Comparison of ENCODE assay signal across 8 cellular contexts in genomic region chr1:226223157-226223785, GRCh38. TPM values are rescaled to one million over a fixed set of nuclear protein-coding genes. Genes with fewer than 3 reads are reported as not detected.
DNase-seq lines count a peak whose midpoint lies in the region; ATAC-seq, FAIRE-seq and TF ChIP-seq lines count a peak whose summit lies in the region.

Gene MIXL1, plus strand, starts transcription at chr1:226223664. Its CDS starts 18 bp downstream, at chr1:226223682.

- in situ Hi-C loops in HepG2 (cut with HindIII; ENCODE audit: extremely low pct_ligation_motif_present, low pct_unique_long_range_greater_than_20kb), result no loop called here

- H3K4me3 ChIP-seq in AG10803 (ENCODE audit: low read length) (peak within 1 kb of the TSS; percentile 50), adipocyte (ENCODE audit: low read length) (peak within 1 kb of the TSS; percentile 66), HepG2 (replicated peaks in 1 of 3; ENCODE audit: insufficient read depth in 1 of 3, low read depth in 2 of 3, low read length in 3 of 3) (peak within 1 kb of the TSS; percentile 87 to 90 (median 90)), urinary bladder (ENCODE audit: low read depth, low read length) (peak within 1 kb of the TSS; percentile 55)

- H3K36me3 ChIP-seq in adipocyte (ENCODE audit: control insufficient read depth, insufficient read depth, low read length, severe bottlenecking), result no peaks in the 10 kb centered on the region
- peaks cover 0 to 2% of the 10 kb centered on the region in 2 experiments; a peak in 1 of 5 replicates for H3K36me3 ChIP-seq in HepG2 (replicated peaks in 1 of 2; ENCODE audit: control insufficient read depth in 1 of 2, insufficient read depth in 2 of 2, low read length in 2 of 2)
- no peaks in the 10 kb centered on the region for H3K36me3 ChIP-seq in urinary bladder (ENCODE audit: insufficient read depth)

- H3K27me3 ChIP-seq in adipocyte (replicated peaks; ENCODE audit: control insufficient read depth, insufficient read depth, low read length) (peaks cover 21% of the 10 kb centered on the region), HepG2 (ENCODE audit: control insufficient read depth in 1 of 2, insufficient read depth in 2 of 2, low read length in 2 of 2) (no peaks in the 10 kb centered on the region; a peak in 1 of 5 replicates)

- no TSS peak for BruUV-seq in HepG2 (replicated peaks; lab: Mats Ljungman, UMichigan)

- peak; percentile 38 for ATAC-seq in GM18867 (IDR thresholded peaks at IDR 0.05; ENCODE audit: unreplicated experiment)
- ATAC-seq in HG03097 (IDR thresholded peaks at IDR 0.05; ENCODE audit: low FRiP score, unreplicated experiment), result peak; percentile 16
- ATAC-seq in HepG2, result peak; percentile 96

- no peak for TF ChIP-seq RAD21 in HepG2 (CRISPR knock-in tag; IDR thresholded peaks at IDR 0.05)

- H3K9ac ChIP-seq in adipocyte (ENCODE audit: low read length), result no peak within 1 kb of the TSS
- H3K9ac ChIP-seq in HepG2 (ENCODE audit: insufficient read depth, low read depth, low read length), result peak within 1 kb of the TSS; percentile 74

- no peaks in the 10 kb centered on the region for H3K9me3 ChIP-seq in adipocyte (ENCODE audit: control insufficient read depth, low read length)
- no peaks in the 10 kb centered on the region for H3K9me3 ChIP-seq in HepG2 (ENCODE audit: low read length)

- H3K4me2 ChIP-seq in HepG2 (ENCODE audit: low read depth, low read length), result peak within 1 kb of the TSS; percentile 88

- CTCF ChIA-PET in HepG2 (lab: Yijun Ruan, JAX; ENCODE audit: low intra/inter-chr PET ratio, low total read pairs), result no interaction called here

- no peaks in the 10 kb centered on the region for H3K79me2 ChIP-seq in HepG2 (ENCODE audit: insufficient read depth, low read length)

- DNase-seq in AG10803 (ENCODE audit: low read depth), result no peak
- DNase-seq in adipocyte (ENCODE audit: low read depth), result peak; percentile 31
- DNase-seq in HepG2 (ENCODE audit: low spot score), result peak; percentile 89
- no peak for DNase-seq in hypothalamus (lab: John Stamatoyannopoulos, UW)
- DNase-seq in HUDEP-2 (lab: John Stamatoyannopoulos, UW; ENCODE audit: unreplicated experiment in 76 of 76), result no peak

- H3K4me1 ChIP-seq in adipocyte (ENCODE audit: control insufficient read depth, insufficient read depth, low read length) (no peaks in the 10 kb centered on the region), HepG2 (ENCODE audit: insufficient read depth, low read length) (peaks cover 66% of the 10 kb centered on the region), urinary bladder (ENCODE audit: insufficient read depth) (no peaks in the 10 kb centered on the region)

- no peak within 1 kb of the TSS for H2AFZ ChIP-seq in HepG2 (ENCODE audit: low read length)

- no CpG with 5 or more reads among the region's 62 CpGs for WGBS in HepG2 (ENCODE audit: low lambda C conversion rate)
- 5% methylated on average over 62 of the region's 62 CpGs for WGBS in urinary bladder

- TF ChIP-seq EP300 in HepG2 (IDR thresholded peaks at IDR 0.05; ENCODE audit: low read depth in 2 of 2, low read length in 2 of 2), result peak; percentile 30 to 55; a peak in 1 of 4 replicates
- TF ChIP-seq EP300 in HepG2 (CRISPR knock-in tag; IDR thresholded peaks at IDR 0.05; ENCODE audit: borderline replicate concordance), result peak; percentile 37; the same call in 1 of the 2 replicates

- POLR2A ChIA-PET in HepG2 (lab: Yijun Ruan, JAX), result interaction anchor here (1.1 to 1.4 kb wide), 2 partner anchors 12 to 14 kb away, joined by 4 read pairs; no protein-coding TSS in a partner anchor

- intact Hi-C loops in HepG2 (cut with micrococcal nuclease; ENCODE audit: unreplicated experiment), result no loop called here

- peak; percentile 61 to 74 for TF ChIP-seq POLR2A in HepG2 (IDR thresholded peaks at IDR 0.05; ENCODE audit: insufficient read depth in 1 of 2, low read depth in 2 of 2, low read length in 2 of 2)

- TF ChIP-seq CTCF in AG10803 (conservative IDR thresholded peaks at IDR 0.05; ENCODE audit: low read length) (no peak), HepG2 (CRISPR knock-in tag; IDR thresholded peaks at IDR 0.05) (0 out of 2 replicates have a peak, but pooled peaks have one; percentile 7)

- peak within 1 kb of the TSS; percentile 87 for H3K27ac ChIP-seq in HepG2 (ENCODE audit: extremely low read length, insufficient read depth, low read length)
- no peak within 1 kb of the TSS for H3K27ac ChIP-seq in urinary bladder (ENCODE audit: low read depth)

- H4K20me1 ChIP-seq in HepG2 (ENCODE audit: insufficient read depth, low read length), result no peaks in the 10 kb centered on the region

- peak; percentile 77 for FAIRE-seq in HepG2 (lab: Jason Lieb, UNC)

TF ChIP-seq in HepG2, 621 proteins besides CTCF, POLR2A, EP300 and RAD21 (continues in another document):
- peak; percentile 44 for TF ChIP-seq SKI (IDR thresholded peaks at IDR 0.05; ENCODE audit: partially characterized antibody)
- TF ChIP-seq CCDC6 (CRISPR knock-in tag; IDR thresholded peaks at IDR 0.05), result peak; percentile 69; the same call in 1 of the 2 replicates
- 0 out of 2 replicates have a peak, but pooled peaks have one; percentile 10 for TF ChIP-seq MXD4 (CRISPR knock-in tag; IDR thresholded peaks at IDR 0.05)
- TF ChIP-seq NCOR1 (IDR thresholded peaks at IDR 0.05; ENCODE audit: borderline replicate concordance, low read length), result no peak; the same call in 1 of the 2 replicates
- TF ChIP-seq SOX6 (IDR thresholded peaks at IDR 0.05), result no peak
- TF ChIP-seq SOX6 (CRISPR knock-in tag; IDR thresholded peaks at IDR 0.05), result peak; percentile 67; the same call in 1 of the 2 replicates
- TF ChIP-seq, protein P1, sequence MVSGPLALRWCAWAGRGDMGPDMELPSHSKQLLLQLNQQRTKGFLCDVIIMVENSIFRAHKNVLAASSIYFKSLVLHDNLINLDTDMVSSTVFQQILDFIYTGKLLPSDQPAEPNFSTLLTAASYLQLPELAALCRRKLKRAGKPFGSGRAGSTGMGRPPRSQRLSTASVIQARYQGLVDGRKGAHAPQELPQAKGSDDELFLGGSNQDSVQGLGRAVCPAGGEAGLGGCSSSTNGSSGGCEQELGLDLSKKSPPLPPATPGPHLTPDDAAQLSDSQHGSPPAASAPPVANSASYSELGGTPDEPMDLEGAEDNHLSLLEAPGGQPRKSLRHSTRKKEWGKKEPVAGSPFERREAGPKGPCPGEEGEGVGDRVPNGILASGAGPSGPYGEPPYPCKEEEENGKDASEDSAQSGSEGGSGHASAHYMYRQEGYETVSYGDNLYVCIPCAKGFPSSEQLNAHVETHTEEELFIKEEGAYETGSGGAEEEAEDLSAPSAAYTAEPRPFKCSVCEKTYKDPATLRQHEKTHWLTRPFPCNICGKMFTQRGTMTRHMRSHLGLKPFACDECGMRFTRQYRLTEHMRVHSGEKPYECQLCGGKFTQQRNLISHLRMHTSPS (CRISPR knock-in tag; IDR thresholded peaks at IDR 0.05; ENCODE audit: low read depth), result peak; percentile 58; the same call in 1 of the 2 replicates
- no peak for TF ChIP-seq NR3C1 (CRISPR knock-in tag; IDR thresholded peaks at IDR 0.05)
- TF ChIP-seq GPN1 (CRISPR knock-in tag; IDR thresholded peaks at IDR 0.05; ENCODE audit: borderline replicate concordance), result no peak
- peak; percentile 22; the same call in 1 of the 2 replicates for TF ChIP-seq ZNF772 (CRISPR knock-in tag; IDR thresholded peaks at IDR 0.05)
- peak; percentile 81 for TF ChIP-seq HIVEP1 (CRISPR knock-in tag; IDR thresholded peaks at IDR 0.05)
- no peak for TF ChIP-seq MYNN (CRISPR knock-in tag; IDR thresholded peaks at IDR 0.05; ENCODE audit: low read depth)
- TF ChIP-seq DMAP1 (CRISPR knock-in tag; IDR thresholded peaks at IDR 0.05), result no peak
- no peak for TF ChIP-seq BHLHE40 (IDR thresholded peaks at IDR 0.05; ENCODE audit: low read length)
- TF ChIP-seq PPARG (CRISPR knock-in tag; conservative IDR thresholded peaks at IDR 0.05), result peak; percentile 82
- no peak for TF ChIP-seq ZFYVE20 (CRISPR knock-in tag; IDR thresholded peaks at IDR 0.05; ENCODE audit: borderline replicate concordance, low read depth)
- TF ChIP-seq ZNF615 (CRISPR knock-in tag; IDR thresholded peaks at IDR 0.05; ENCODE audit: borderline replicate concordance), result no peak
- TF ChIP-seq SMAD3 (CRISPR knock-in tag; IDR thresholded peaks at IDR 0.05), result no peak
- TF ChIP-seq KDM6A (CRISPR knock-in tag; IDR thresholded peaks at IDR 0.05; ENCODE audit: low read depth), result 0 out of 2 replicates have a peak, but pooled peaks have one; percentile 41
- peak; percentile 67; the same call in 1 of the 2 replicates for TF ChIP-seq ZNF891 (CRISPR knock-in tag; IDR thresholded peaks at IDR 0.05)
- peak; percentile 50; the same call in 1 of the 2 replicates for TF ChIP-seq ZNF563 (CRISPR knock-in tag; IDR thresholded peaks at IDR 0.05)
- TF ChIP-seq ZEB1 (IDR thresholded peaks at IDR 0.05; ENCODE audit: insufficient replicate concordance, low read depth), result peak; percentile 70
- TF ChIP-seq MTA1 (CRISPR knock-in tag; IDR thresholded peaks at IDR 0.05; ENCODE audit: borderline replicate concordance), result peak; percentile 72; the same call in 1 of the 2 replicates

RNA-seq across cellular contexts. Expression of gene MIXL1, which starts in this region (rescaled TPM):
- total RNA-seq in HepG2 (2016; rRNA removed; fragmentation: Illumina TruSeq; extraction: Trizol) (7.6 and 8.6 TPM in 2 replicates), urinary bladder (not detected)
- 2.6 and 2.8 TPM in 2 replicates for total RNA-seq in HepG2 (2016; cell fraction: cytosol; rRNA removed; fragmentation: Illumina TruSeq; extraction: Trizol; ENCODE audit: low read depth)
- total RNA-seq in HepG2 (2016; cell fraction: insoluble cytoplasmic fraction; rRNA removed; fragmentation: Illumina TruSeq; extraction: Trizol), result 8.2 and 9.4 TPM in 2 replicates
- total RNA-seq in HepG2 (2016; cell fraction: membrane; rRNA removed; fragmentation: Illumina TruSeq; extraction: Trizol), result 9.0 and 9.1 TPM in 2 replicates
- 3.9 and 5.5 TPM in 2 replicates for total RNA-seq in HepG2 (2016; cell fraction: nucleus; rRNA removed; fragmentation: Illumina TruSeq; extraction: Trizol)
- polyA plus RNA-seq in HepG2 (2011; rRNA removed) (12.5 and 18.5 TPM in 2 replicates), urinary bladder (0.05 TPM)
- polyA plus RNA-seq in HepG2 (2011; cell fraction: cytosol; rRNA removed), result 13.8 and 17.1 TPM in 2 replicates
- 2.2 and 4.1 TPM in 2 replicates for polyA plus RNA-seq in HepG2 (2011; cell fraction: nucleus; rRNA removed)
- 5.2 and 28.7 TPM in 2 replicates for polyA plus RNA-seq in HepG2 (2012)
- 8.5 and 8.8 TPM in 2 replicates for polyA plus RNA-seq in HepG2 (2016; cell fraction: cytosol; fragmentation: Illumina TruSeq; extraction: Trizol; ENCODE audit: low read depth)
- polyA plus RNA-seq in HepG2 (2016; cell fraction: insoluble cytoplasmic fraction; fragmentation: Illumina TruSeq; extraction: Trizol; ENCODE audit: low read depth), result 33.2 and 42.8 TPM in 2 replicates
- 21.0 and 21.4 TPM in 2 replicates for polyA plus RNA-seq in HepG2 (2016; cell fraction: membrane; fragmentation: Illumina TruSeq; extraction: Trizol; ENCODE audit: low read depth)
- 17.4 and 21.8 TPM in 2 replicates for polyA plus RNA-seq in HepG2 (2016; cell fraction: nucleus; fragmentation: Illumina TruSeq; extraction: Trizol; ENCODE audit: insufficient read depth, low read depth)
- polyA minus RNA-seq in HepG2 (2011; rRNA and poly(A)+ RNA removed; ENCODE audit: low replicate concordance), result 29.1 TPM in 1 of 2 replicates, not detected in the other
- polyA minus RNA-seq in HepG2 (2011; cell fraction: cytosol; rRNA and poly(A)+ RNA removed), result 8.1 and 8.9 TPM in 2 replicates
- polyA minus RNA-seq in HepG2 (2011; cell fraction: nucleus; rRNA and poly(A)+ RNA removed), result 4.1 and 5.3 TPM in 2 replicates

Comparison
In these comparisons a context has a peak if more than half of its experiments do, and no peak if none do; other contexts are left out.
1. DNase-seq: peak in adipocyte (single experiment) and HepG2 (single experiment); none in AG10803 (single experiment), hypothalamus (0 of 51) and HUDEP-2 (0 of 76).
2. ATAC-seq: peak in every context shown above with its lines; median percentile 96 in HepG2; 38 in GM18867; 16 in HG03097.
3. Peak in every context shown above with its lines, with median percentiles within 50 percentile points of each other: H3K4me3 ChIP-seq.